11 cellular contexts compared by ENCODE assay signal in the genomic region with DNA sequence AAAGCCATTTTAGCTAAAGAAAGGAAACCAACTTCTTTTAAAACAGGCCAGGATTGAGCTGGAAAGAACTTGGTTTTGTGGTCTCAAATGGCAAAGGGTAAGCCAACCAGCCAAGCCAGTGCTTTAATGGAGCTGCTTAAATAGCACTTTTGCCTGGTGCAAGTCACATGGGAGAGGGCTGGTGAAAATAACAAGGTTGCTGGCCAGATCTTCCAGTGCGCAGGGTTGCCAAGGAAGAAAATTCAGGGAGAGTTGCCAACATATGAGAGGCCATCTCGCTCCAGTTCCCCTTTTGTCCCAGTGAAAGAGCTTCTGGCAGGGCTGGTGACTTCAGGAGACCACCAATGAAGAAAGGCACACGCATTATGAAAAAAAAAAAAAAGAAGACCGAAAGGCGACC. TPM values are rescaled to one million over a fixed set of nuclear protein-coding genes. Genes with fewer than 3 reads are reported as not detected.
DNase-seq lines count a peak whose midpoint lies in the region; ATAC-seq and TF ChIP-seq lines count a peak whose summit lies in the region.
"Had no signal": no experiment of that assay in that cellular context is flagged by ENCODE, and none has a peak within 500 bp of the region (broad histone marks: within the 10 kb centered on the region; RNA-seq: fewer than 3 reads in every experiment).

No MANE protein-coding gene starts in this region.

- peaks cover 3 to 9% (median 3%) of the 10 kb centered on the region in 3 experiments; a peak in 6 of 7 replicates for H3K36me3 Mint-ChIP-seq in H9 (ENCODE audit: insufficient read depth in 1 of 3, low read depth in 3 of 3)

- H3T11ph ChIP-seq in H9 (ENCODE audit: low read length), result no peak overlapping the region

- H3K27me3 ChIP-seq in H9 (ENCODE audit: insufficient read depth, low read length) (no peaks in the 10 kb centered on the region), body of pancreas (no peaks in the 10 kb centered on the region), colonic mucosa (no peaks in the 10 kb centered on the region)

- H2BK120ac ChIP-seq in H9 (ENCODE audit: low read depth, low read length, poor library complexity, severe bottlenecking), result no peak overlapping the region

- H3K27ac ChIP-seq in H9 (ENCODE audit: insufficient read length, low read depth, low read length) (no peak overlapping the region), body of pancreas (peak overlapping the region in 2 of 4 donors; percentile 8 to 23), colonic mucosa (no peak overlapping the region)

- H3K14ac ChIP-seq in H9 (ENCODE audit: insufficient read depth, low read length), result no peak overlapping the region

- no peak overlapping the region for H4K91ac ChIP-seq in H9 (ENCODE audit: insufficient read length, low read depth, low read length)

- H3K36me3 ChIP-seq in body of pancreas (replicated peaks in 1 of 2; ENCODE audit: insufficient read depth in 1 of 2, low read depth in 2 of 2), result no peaks in the 10 kb centered on the region
- H3K36me3 ChIP-seq in colonic mucosa, result no peaks in the 10 kb centered on the region

- H3K23me2 ChIP-seq in H9 (ENCODE audit: insufficient read length, low read depth, low read length, poor library complexity, severe bottlenecking), result no peaks in the 10 kb centered on the region

- H2BK20ac ChIP-seq in H9 (ENCODE audit: low read depth, low read length, poor library complexity, severe bottlenecking), result no peak overlapping the region

- H3K23ac ChIP-seq in H9 (ENCODE audit: insufficient read length, low read depth, low read length), result no peak overlapping the region

- no peak overlapping the region for H3K4me3 ChIP-seq in body of pancreas
- no peak overlapping the region for H3K4me3 ChIP-seq in colonic mucosa

- no peak overlapping the region for H2BK15ac ChIP-seq in H9 (ENCODE audit: low read depth, low read length)

- no peaks in the 10 kb centered on the region for H3K9me3 Mint-ChIP-seq in H9

- peaks cover 5% of the 10 kb centered on the region for H3K79me1 ChIP-seq in H9 (ENCODE audit: insufficient read depth, low read depth, low read length, poor library complexity, severe bottlenecking)

- H2BK5ac ChIP-seq in H9 (ENCODE audit: insufficient read length, low read length), result no peak overlapping the region

- H3K9ac ChIP-seq in H9 (ENCODE audit: extremely low read depth, insufficient read length, low read length) (no peak overlapping the region), colonic mucosa (ENCODE audit: low read depth in 2 of 2, low read length in 2 of 2) (no peak overlapping the region)

- intact Hi-C loops in body of pancreas (cut with DNase I) (no loop called here), sciatic nerve (cut with DNase I) (no loop called here), colonic mucosa (cut with DNase I) (no loop called here)

- no peak for TF ChIP-seq CTCF in H9 (conservative IDR thresholded peaks at IDR 0.05)
- TF ChIP-seq CTCF in body of pancreas (IDR thresholded peaks at IDR 0.05), result no peak
- no peak for TF ChIP-seq CTCF in colonic mucosa (IDR thresholded peaks at IDR 0.05)

- H2BK12ac ChIP-seq in H9 (ENCODE audit: insufficient read length, low read depth, low read length), result no peak overlapping the region

- H3K4me3 Mint-ChIP-seq in H9, result no peak overlapping the region
- H3K4me3 Mint-ChIP-seq: activated CD8-positive, alpha-beta memory T cell treated with anti-CD3 and anti-CD28 coated beads, Interleukin-2, amount 10 ng/mL, durations not matched to agents 7 days and 5 days had no signal

- H3K4me1 ChIP-seq in H9 (ENCODE audit: insufficient read depth, low read length) (peaks cover 12% of the 10 kb centered on the region), body of pancreas (peaks cover 45% of the 10 kb centered on the region), colonic mucosa (peaks cover 8% of the 10 kb centered on the region)

- H3K27me3 Mint-ChIP-seq in H9 (ENCODE audit: low read depth), result no peaks in the 10 kb centered on the region

- no peak overlapping the region for H2AFZ ChIP-seq in H9 (ENCODE audit: low read length)

- H3K27ac Mint-ChIP-seq in H9, result peak overlapping the region; percentile 78 to 85 (median 83); a peak in 6 of 7 replicates
- H3K27ac Mint-ChIP-seq: activated CD8-positive, alpha-beta memory T cell treated with anti-CD3 and anti-CD28 coated beads, Interleukin-2, amount 10 ng/mL, durations not matched to agents 7 days and 5 days had no signal

- TF ChIP-seq POLR2A in body of pancreas (IDR thresholded peaks at IDR 0.05), result no peak

- no peak for DNase-seq in H9
- peak; percentile 46 to 68 (median 63) for DNase-seq in body of pancreas
- DNase-seq in iris pigment epithelial cell (ENCODE audit: low read depth), result peak; percentile 32
- peak; percentile 63 for DNase-seq in sciatic nerve (ENCODE audit: low spot score)
- no peak for DNase-seq in colonic mucosa
- no peak for DNase-seq in NCI-H510A treated with DMSO at 0.1 percent for 48 hours (lab: John Stamatoyannopoulos, UW)
- no peak for DNase-seq in mesenteric fat pad (ENCODE audit: low spot score)
- DNase-seq: activated CD8-positive, alpha-beta memory T cell treated with anti-CD3 and anti-CD28 coated beads, Interleukin-2, amount 10 ng/mL, durations not matched to agents 7 days and 5 days; stimulated activated CD4-positive, alpha-beta T cell treated with anti-CD3 and anti-CD28 coated beads, Interleukin-1b, Interleukin-23, amount 100 ng/mL, for 48 hours; T-helper 2 cell had no signal

- peaks cover 26 to 29% of the 10 kb centered on the region in 2 experiments for H3K4me1 Mint-ChIP-seq in H9
- H3K4me1 Mint-ChIP-seq: activated CD8-positive, alpha-beta memory T cell treated with anti-CD3 and anti-CD28 coated beads, Interleukin-2, amount 10 ng/mL, durations not matched to agents 7 days and 5 days had no signal

- H4K5ac ChIP-seq in H9 (ENCODE audit: insufficient read length, low read depth, low read length), result no peak overlapping the region

- H3K4ac ChIP-seq in H9 (ENCODE audit: low read depth, low read length), result no peak overlapping the region

- no peak overlapping the region for H4K8ac ChIP-seq in H9 (replicated peaks; ENCODE audit: insufficient read length, low read depth, low read length)

- no peak overlapping the region for H3K4me2 ChIP-seq in H9 (ENCODE audit: insufficient read depth, insufficient read length, low read length)

- H3K9me3 ChIP-seq in H9 (ENCODE audit: control insufficient read depth, low read depth, low read length) (no peaks in the 10 kb centered on the region), body of pancreas (no peaks in the 10 kb centered on the region), colonic mucosa (no peaks in the 10 kb centered on the region)

- H3K79me2 ChIP-seq in H9 (ENCODE audit: insufficient read depth, low read length), result no peaks in the 10 kb centered on the region

- WGBS in H9 (ENCODE audit: extremely low coverage, insufficient read length, low lambda C conversion rate), result no CpG with 5 or more reads among the region's 5 CpGs
- 45 to 53% methylated on average over 5 of the region's 5 CpGs for WGBS in body of pancreas, 2 donors

- H4K20me1 ChIP-seq in H9 (ENCODE audit: control insufficient read depth, insufficient read depth, insufficient read length), result no peaks in the 10 kb centered on the region

- H3K18ac ChIP-seq in H9 (ENCODE audit: insufficient read length, low read depth, low read length), result no peak overlapping the region

- H2AK5ac ChIP-seq in H9 (ENCODE audit: insufficient read length, low read length), result no peak overlapping the region

- ATAC-seq in body of pancreas (peak; percentile 74), sciatic nerve (peak; percentile 88), HG03097 (IDR thresholded peaks at IDR 0.05; ENCODE audit: low FRiP score, unreplicated experiment) (no peak)
- ATAC-seq: activated CD8-positive, alpha-beta memory T cell treated with anti-CD3 and anti-CD28 coated beads, Interleukin-2, amount 10 ng/mL, durations not matched to agents 7 days and 5 days had no signal

- no peak overlapping the region for H3K56ac ChIP-seq in H9 (ENCODE audit: insufficient read length, low read depth, low read length)

RNA-seq across cellular contexts. Expression of a gene that starts 57.3 kb away (rescaled TPM):
- total RNA-seq in H9 (2021) (15.0 and 16.3 TPM in 2 replicates), body of pancreas (1 to 10 TPM; 8.2 to 9.6 TPM), sciatic nerve (33.8 TPM), colonic mucosa (10 to 100 TPM in 1 of 2 donors, 1 to 10 TPM in 1; 9.5 to 17.4 TPM), mesenteric fat pad (17.0 TPM)

Comparison
In these comparisons a context has a peak if more than half of its experiments do, and no peak if none do; other contexts are left out.
1. DNase-seq: peak in body of pancreas (4 of 4), iris pigment epithelial cell (single experiment) and sciatic nerve (single experiment); none in H9 (single experiment), colonic mucosa (single experiment), NCI-H510A treated with DMSO at 0.1 percent for 48 hours (single experiment) and mesenteric fat pad (single experiment).